ENCODE assay signal across 1 cellular context in the genomic region with DNA sequence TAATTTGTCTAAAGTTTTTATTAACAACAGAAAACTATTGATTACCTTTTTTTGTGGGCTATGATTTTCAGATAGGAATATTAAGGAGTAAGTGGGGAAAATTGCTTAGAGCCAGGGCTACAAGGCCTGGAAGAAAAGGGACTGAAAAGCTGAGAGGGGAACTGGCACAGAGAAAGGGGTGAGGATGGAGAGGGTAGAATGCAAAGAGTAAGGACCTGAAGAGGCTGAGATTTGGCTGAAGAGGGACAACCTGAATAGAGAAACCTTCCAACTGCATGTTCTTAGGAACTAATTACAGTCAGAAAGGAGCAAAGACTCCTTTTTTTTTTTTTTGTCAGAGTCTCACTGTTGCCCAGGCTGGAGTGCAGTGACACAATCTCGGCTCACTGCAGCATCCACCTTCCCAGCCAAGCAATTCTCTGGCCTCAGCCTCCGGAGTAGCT.
TF ChIP-seq lines count a peak whose summit lies in the region.

No MANE protein-coding gene starts in this region.

TF ChIP-seq in liver, 16 proteins besides CTCF, POLR2A, EP300 and RAD21 (continued from another document):
- TF ChIP-seq GABPA (IDR thresholded peaks at IDR 0.05 in 1 of 2, conservative IDR thresholded peaks at IDR 0.05 in 1 of 2) (peak in 1 of 2 donors; percentile 9), SP1 (IDR thresholded peaks at IDR 0.05) (no peak)
- TF ChIP-seq, protein P1, sequence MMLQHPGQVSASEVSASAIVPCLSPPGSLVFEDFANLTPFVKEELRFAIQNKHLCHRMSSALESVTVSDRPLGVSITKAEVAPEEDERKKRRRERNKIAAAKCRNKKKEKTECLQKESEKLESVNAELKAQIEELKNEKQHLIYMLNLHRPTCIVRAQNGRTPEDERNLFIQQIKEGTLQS (IDR thresholded peaks at IDR 0.05) = no peak
TF ChIP-seq in liver: peak in this region for 3.
